15 cellular contexts compared by ENCODE assay signal in genomic region chr6:35634316-35634715, GRCh38. TPM values are rescaled to one million over a fixed set of nuclear protein-coding genes. Genes with fewer than 3 reads are reported as not detected.
DNase-seq lines count a peak whose midpoint lies in the region; ATAC-seq lines count a peak whose summit lies in the region.
"Had no signal": no experiment of that assay in that cellular context is flagged by ENCODE, and none has a peak within 500 bp of the region (broad histone marks: within the 10 kb centered on the region; RNA-seq: fewer than 3 reads in every experiment).

No MANE protein-coding gene starts in this region.

- H3K4me1 Mint-ChIP-seq in activated T-cell treated with anti-CD3 and anti-CD28 coated beads, Interleukin-2, amount 50 U/mL, for 72 hours (ENCODE audit: low read depth), result peaks cover 21% of the 10 kb centered on the region
- peaks cover 25% of the 10 kb centered on the region for H3K4me1 Mint-ChIP-seq in activated T-helper 2 cell treated with anti-CD3 and anti-CD28 coated beads, Interferon-gamma antibody, Interleukin-2, Interleukin-4, amounts not matched to agents 10 μg/mL and 5 μg/mL and 100 μg/mL, durations not matched to agents 14 hours and 24 hours and 36 hours (ENCODE audit: low read depth)

- peak overlapping the region; percentile 79 for H3K27ac Mint-ChIP-seq in activated T-cell treated with anti-CD3 and anti-CD28 coated beads, Interleukin-2, amount 50 U/mL, for 72 hours
- peak overlapping the region; percentile 50 for H3K27ac Mint-ChIP-seq in activated T-helper 2 cell treated with anti-CD3 and anti-CD28 coated beads, Interferon-gamma antibody, Interleukin-2, Interleukin-4, amounts not matched to agents 10 μg/mL and 5 μg/mL and 100 μg/mL, durations not matched to agents 14 hours and 24 hours and 36 hours

- DNase-seq in activated T-cell treated with anti-CD3 and anti-CD28 coated beads, Interleukin-2, amount 50 U/mL, for 72 hours, result no peak
- DNase-seq in activated T-cell treated with anti-CD3 and anti-CD28 coated beads, Interleukin-2, amount 50 U/mL, for 1 hour, result no peak
- no peak for DNase-seq in activated T-helper 2 cell treated with anti-CD3 and anti-CD28 coated beads, Interferon-gamma antibody, Interleukin-2, Interleukin-4, amounts not matched to agents 10 μg/mL and 5 μg/mL and 100 μg/mL, durations not matched to agents 14 hours and 24 hours and 36 hours (ENCODE audit: low spot score)
- DNase-seq in left cardiac atrium, result peak; percentile 34
- no peak for DNase-seq in DMS 273 (lab: John Stamatoyannopoulos, UW; ENCODE audit: unreplicated experiment)
- DNase-seq: amniotic stem cell; DMS79 treated with DMSO at 0.1 percent for 48 hours; effector CD8-positive, alpha-beta T cell; left lung; NCI-H2171; stimulated activated CD4-positive, alpha-beta T cell treated with anti-CD3 and anti-CD28 coated beads, Interleukin-4, amount 100 ng/mL, for 24 hours; stimulated activated naive CD8-positive, alpha-beta T cell treated with anti-CD3 and anti-CD28 coated beads, Interleukin-15, Interleukin-2, amounts not matched to agents 100 U/mL and 50 U/mL, for 24 hours had no signal

- no peaks in the 10 kb centered on the region for H3K9me3 Mint-ChIP-seq in activated T-cell treated with anti-CD3 and anti-CD28 coated beads, Interleukin-2, amount 50 U/mL, for 72 hours
- H3K9me3 Mint-ChIP-seq in activated T-helper 2 cell treated with anti-CD3 and anti-CD28 coated beads, Interferon-gamma antibody, Interleukin-2, Interleukin-4, amounts not matched to agents 10 μg/mL and 5 μg/mL and 100 μg/mL, durations not matched to agents 14 hours and 24 hours and 36 hours, result no peaks in the 10 kb centered on the region

- no peaks in the 10 kb centered on the region for H3K27me3 ChIP-seq in skeletal muscle tissue (ENCODE audit: control insufficient read depth in 3 of 3, insufficient read depth in 3 of 3, low read length in 3 of 3)
- H3K27me3 ChIP-seq: left lung had no signal

- H3K4me1 ChIP-seq in skeletal muscle tissue (ENCODE audit: control insufficient read depth in 3 of 3, insufficient read depth in 3 of 3, low read length in 3 of 3), result peaks cover 0 to 4% (median 2%) of the 10 kb centered on the region in 3 donors

- H3K27me3 Mint-ChIP-seq in activated T-cell treated with anti-CD3 and anti-CD28 coated beads, Interleukin-2, amount 50 U/mL, for 72 hours (ENCODE audit: low read depth), result no peaks in the 10 kb centered on the region
- no peaks in the 10 kb centered on the region for H3K27me3 Mint-ChIP-seq in activated T-helper 2 cell treated with anti-CD3 and anti-CD28 coated beads, Interferon-gamma antibody, Interleukin-2, Interleukin-4, amounts not matched to agents 10 μg/mL and 5 μg/mL and 100 μg/mL, durations not matched to agents 14 hours and 24 hours and 36 hours (ENCODE audit: low read depth)

- no peak for ATAC-seq in activated T-cell treated with anti-CD3 and anti-CD28 coated beads, Interleukin-2, amount 50 U/mL, for 72 hours (replicated peaks in 1 of 2)
- ATAC-seq in left cardiac atrium (peak; percentile 53 to 69), HG02623 (IDR thresholded peaks at IDR 0.05; ENCODE audit: unreplicated experiment) (no peak), GM21723 (IDR thresholded peaks at IDR 0.05; ENCODE audit: unreplicated experiment) (no peak)
- ATAC-seq: left lung; stimulated activated naive CD8-positive, alpha-beta T cell treated with anti-CD3 and anti-CD28 coated beads, Interleukin-15, Interleukin-2, amounts not matched to agents 100 U/mL and 50 U/mL, for 24 hours had no signal

- peaks cover 7 to 30% of the 10 kb centered on the region in 2 donors for H3K36me3 Mint-ChIP-seq in activated T-cell treated with anti-CD3 and anti-CD28 coated beads, Interleukin-2, amount 50 U/mL, for 72 hours (ENCODE audit: insufficient read depth in 2 of 2)
- peaks cover 51% of the 10 kb centered on the region for H3K36me3 Mint-ChIP-seq in activated T-helper 2 cell treated with anti-CD3 and anti-CD28 coated beads, Interferon-gamma antibody, Interleukin-2, Interleukin-4, amounts not matched to agents 10 μg/mL and 5 μg/mL and 100 μg/mL, durations not matched to agents 14 hours and 24 hours and 36 hours (ENCODE audit: low read depth)

- intact Hi-C loops in activated T-helper 2 cell treated with anti-CD3 and anti-CD28 coated beads, Interferon-gamma antibody, Interleukin-2, Interleukin-4, amounts not matched to agents 10 μg/mL and 5 μg/mL and 100 μg/mL, durations not matched to agents 14 hours and 24 hours and 36 hours (cut with micrococcal nuclease), result no loop called here
- intact Hi-C loops in left cardiac atrium (cut with DNase I), result loop anchor here in 1 of 2 donors (10.0 kb wide), 1 partner anchor 50 kb away; no protein-coding TSS in a partner anchor

- H3K4me3 Mint-ChIP-seq in activated T-cell treated with anti-CD3 and anti-CD28 coated beads, Interleukin-2, amount 50 U/mL, for 72 hours, result no peak overlapping the region
- no peak overlapping the region for H3K4me3 Mint-ChIP-seq in activated T-helper 2 cell treated with anti-CD3 and anti-CD28 coated beads, Interferon-gamma antibody, Interleukin-2, Interleukin-4, amounts not matched to agents 10 μg/mL and 5 μg/mL and 100 μg/mL, durations not matched to agents 14 hours and 24 hours and 36 hours (ENCODE audit: low read depth)

- no peaks in the 10 kb centered on the region for H3K9me3 ChIP-seq in skeletal muscle tissue (ENCODE audit: control insufficient read depth in 3 of 3, low read length in 3 of 3)
- H3K9me3 ChIP-seq: left lung had no signal

- no peak overlapping the region for H3K4me3 ChIP-seq in skeletal muscle tissue (ENCODE audit: low read length in 3 of 3)
- H3K4me3 ChIP-seq: left lung had no signal

- H3K27ac ChIP-seq in skeletal muscle tissue (ENCODE audit: low read depth, low read length), result peak overlapping the region; percentile 39

- H3K9ac ChIP-seq in skeletal muscle tissue (ENCODE audit: low read depth in 1 of 3, low read length in 3 of 3), result peak overlapping the region in 1 of 3 donors; percentile 41

- peaks cover 5 to 27% (median 19%) of the 10 kb centered on the region in 3 donors for H3K36me3 ChIP-seq in skeletal muscle tissue (ENCODE audit: control insufficient read depth in 3 of 3, insufficient read depth in 3 of 3, low read length in 3 of 3)

RNA-seq across cellular contexts. Expression of gene FKBP5, which starts 54.4 kb away (rescaled TPM):
- total RNA-seq in activated T-cell treated with anti-CD3 and anti-CD28 coated beads, Interleukin-2, amount 50 U/mL, for 72 hours, result 100 to 1,000 TPM; 106 to 120 TPM
- total RNA-seq in activated T-helper 2 cell treated with anti-CD3 and anti-CD28 coated beads, Interferon-gamma antibody, Interleukin-2, Interleukin-4, amounts not matched to agents 10 μg/mL and 5 μg/mL and 100 μg/mL, durations not matched to agents 14 hours and 24 hours and 36 hours, result 88.1 and 90.9 TPM in 2 replicates
- total RNA-seq in left cardiac atrium (100 to 1,000 TPM; 101 to 117 TPM), skeletal muscle tissue (6.8 TPM)

Comparison
In these comparisons a context has a peak if more than half of its experiments do, and no peak if none do; other contexts are left out.
1. ATAC-seq: peak in left cardiac atrium (2 of 2); none in activated T-cell treated with anti-CD3 and anti-CD28 coated beads, Interleukin-2, amount 50 U/mL, for 72 hours (0 of 2), HG02623 (single experiment) and GM21723 (single experiment).
2. RNA of gene FKBP5, which starts 54.4 kb away (total RNA-seq): 106 to 120 TPM in activated T-cell treated with anti-CD3 and anti-CD28 coated beads, Interleukin-2, amount 50 U/mL, for 72 hours, 101 to 117 TPM in left cardiac atrium and 88.1 to 90.9 TPM in activated T-helper 2 cell treated with anti-CD3 and anti-CD28 coated beads, Interferon-gamma antibody, Interleukin-2, Interleukin-4, amounts not matched to agents 10 μg/mL and 5 μg/mL and 100 μg/mL, durations not matched to agents 14 hours and 24 hours and 36 hours; 6.8 TPM in skeletal muscle tissue (single experiment); every median in the first group is over 10 times any median in the second.